8 cellular contexts compared by ENCODE assay signal in genomic region chr19:46634656-46635218, GRCh38. TPM values are rescaled to one million over a fixed set of nuclear protein-coding genes. Genes with fewer than 3 reads are reported as not detected.
A peak's percentile ranks its signal among the peaks of the same experiment; 100 is the strongest.
DNase-seq lines count a peak whose midpoint lies in the region; ATAC-seq, FAIRE-seq and TF ChIP-seq lines count a peak whose summit lies in the region.

No MANE protein-coding gene starts in this region.

- H3K9me2 ChIP-seq in MM.1S (replicated peaks; ENCODE audit: insufficient read depth, low read length) = no peaks in the 10 kb centered on the region

- H3K9ac ChIP-seq in MM.1S (ENCODE audit: low read length) = no peak overlapping the region
- H3K9ac ChIP-seq in astrocyte (ENCODE audit: low read length) = no peak overlapping the region
- no peak overlapping the region for H3K9ac ChIP-seq in muscle layer of colon (ENCODE audit: low read length)

- peak overlapping the region in 4 of 7 donors; percentile 4 to 73 (median 40) for H3K4me3 Mint-ChIP-seq in CD8-positive, alpha-beta memory T cell
- H3K4me3 Mint-ChIP-seq in astrocyte (ENCODE audit: unreplicated experiment) = peak overlapping the region; percentile 72

- TF ChIP-seq POLR2A in thyroid gland (IDR thresholded peaks at IDR 0.05) (no peak), body of pancreas (IDR thresholded peaks at IDR 0.05) (no peak)

- H3K27me3 ChIP-seq in CD8-positive, alpha-beta memory T cell (ENCODE audit: insufficient read depth, low read length, poor library complexity, severe bottlenecking) = no peaks in the 10 kb centered on the region
- H3K27me3 ChIP-seq in MM.1S (replicated peaks; ENCODE audit: insufficient read depth, low read length) (peaks cover 83% of the 10 kb centered on the region), astrocyte (ENCODE audit: insufficient read depth, low read length) (peaks cover 7% of the 10 kb centered on the region), muscle layer of colon (ENCODE audit: control insufficient read depth in 1 of 2, insufficient read depth in 2 of 2, low read length in 2 of 2) (no peaks in the 10 kb centered on the region), thyroid gland (peaks cover 15% of the 10 kb centered on the region), body of pancreas (no peaks in the 10 kb centered on the region)

- no peak for FAIRE-seq in astrocyte (lab: Jason Lieb, UNC)

- peaks cover 36% of the 10 kb centered on the region for H3K4me1 ChIP-seq in CD8-positive, alpha-beta memory T cell (ENCODE audit: insufficient read depth, low read length)
- H3K4me1 ChIP-seq in MM.1S (ENCODE audit: low read length) = peaks cover 16% of the 10 kb centered on the region
- peaks cover 29% of the 10 kb centered on the region for H3K4me1 ChIP-seq in astrocyte (ENCODE audit: insufficient read depth, low read length)
- H3K4me1 ChIP-seq in muscle layer of colon (ENCODE audit: insufficient read depth, low read length) = peaks cover 22% of the 10 kb centered on the region
- peaks cover 21 to 34% of the 10 kb centered on the region in 2 donors for H3K4me1 ChIP-seq in thyroid gland
- H3K4me1 ChIP-seq in body of pancreas = peaks cover 38% of the 10 kb centered on the region

- no peak for TF ChIP-seq CTCF in MM.1S (IDR thresholded peaks at IDR 0.05; ENCODE audit: low read length)
- TF ChIP-seq CTCF in astrocyte (IDR thresholded peaks at IDR 0.05; ENCODE audit: insufficient read depth, low read depth, low read length) = no peak
- TF ChIP-seq CTCF in thyroid gland (IDR thresholded peaks at IDR 0.05) = no peak
- TF ChIP-seq CTCF in body of pancreas (IDR thresholded peaks at IDR 0.05) = no peak

- no peaks in the 10 kb centered on the region for H3K9me3 ChIP-seq in CD8-positive, alpha-beta memory T cell (ENCODE audit: low read length)
- H3K9me3 ChIP-seq in MM.1S (replicated peaks; ENCODE audit: insufficient read depth, low read length) = no peaks in the 10 kb centered on the region
- H3K9me3 ChIP-seq in astrocyte (ENCODE audit: insufficient read depth, low read depth, low read length) = no peaks in the 10 kb centered on the region
- H3K9me3 ChIP-seq in muscle layer of colon (ENCODE audit: low read length) = no peaks in the 10 kb centered on the region
- no peaks in the 10 kb centered on the region for H3K9me3 ChIP-seq in thyroid gland
- H3K9me3 ChIP-seq in body of pancreas = no peaks in the 10 kb centered on the region

- no peaks in the 10 kb centered on the region for H3K79me2 ChIP-seq in MM.1S (ENCODE audit: low read length)
- H3K79me2 ChIP-seq in astrocyte (ENCODE audit: insufficient read depth, low read length) = no peaks in the 10 kb centered on the region

- intact Hi-C loops in thyroid gland (cut with DNase I) = no loop called here
- intact Hi-C loops in body of pancreas (cut with DNase I) = no loop called here

- POLR2A ChIA-PET in CD8-positive, alpha-beta memory T cell (lab: Charles Lee) = interaction anchor here (0.6 to 0.7 kb wide), 2 partner anchors 80 to 312 kb away, joined by 3 read pairs; no protein-coding TSS in a partner anchor

- H4K20me1 ChIP-seq in MM.1S (ENCODE audit: insufficient read depth, low read length) = no peaks in the 10 kb centered on the region
- H4K20me1 ChIP-seq in astrocyte (ENCODE audit: insufficient read depth, low read length) = no peaks in the 10 kb centered on the region

- 7 to 10% methylated on average over 23 of the region's 23 CpGs for WGBS in thyroid gland, 2 donors
- WGBS in body of pancreas, 2 donors = 4 to 7% methylated on average over 21 to 23 of the region's 23 CpGs

- DNase-seq in CD8-positive, alpha-beta memory T cell = no peak
- DNase-seq in MM.1S = no peak
- no peak for DNase-seq in astrocyte (ENCODE audit: low read depth)
- no peak for DNase-seq in thyroid gland
- DNase-seq in CD1c-positive myeloid dendritic cell (ENCODE audit: extremely low spot score) = no peak
- DNase-seq in body of pancreas = no peak

- H3F3A ChIP-seq in MM.1S (ENCODE audit: insufficient read depth, low read length) = peaks cover 7% of the 10 kb centered on the region

- H3K9me3 Mint-ChIP-seq in CD8-positive, alpha-beta memory T cell = no peaks in the 10 kb centered on the region
- peaks cover 2% of the 10 kb centered on the region for H3K9me3 Mint-ChIP-seq in astrocyte (ENCODE audit: unreplicated experiment)

- no peak overlapping the region for H3K27ac ChIP-seq in CD8-positive, alpha-beta memory T cell (ENCODE audit: low read depth, low read length)
- H3K27ac ChIP-seq in MM.1S (ENCODE audit: low read length) = no peak overlapping the region
- no peak overlapping the region for H3K27ac ChIP-seq in astrocyte (ENCODE audit: low read depth, low read length)
- no peak overlapping the region for H3K27ac ChIP-seq in muscle layer of colon (ENCODE audit: low read depth, low read length)
- H3K27ac ChIP-seq in thyroid gland = no peak overlapping the region
- no peak overlapping the region for H3K27ac ChIP-seq in body of pancreas

- no peak for ATAC-seq in GM21576 (IDR thresholded peaks at IDR 0.05; ENCODE audit: unreplicated experiment)
- ATAC-seq in body of pancreas = no peak

- CTCF ChIA-PET in CD8-positive, alpha-beta memory T cell (lab: Charles Lee) = interaction anchor here (2.1 kb wide), 1 partner anchor 27 kb away, joined by 7 read pairs; the partner anchor contains the start of gene DACT3

- H2AFZ ChIP-seq in MM.1S (ENCODE audit: low read length) (no peak overlapping the region), astrocyte (ENCODE audit: low read depth, low read length) (peak overlapping the region; percentile 41)

- H3K4me2 ChIP-seq in MM.1S (ENCODE audit: low read depth, low read length) (peak overlapping the region; percentile 41; the same call in 1 of the 2 replicates), astrocyte (ENCODE audit: low read length) (peak overlapping the region; percentile 75)

- H3K27ac Mint-ChIP-seq in CD8-positive, alpha-beta memory T cell = peak overlapping the region in 5 of 8 donors; percentile 19 to 84 (median 36)
- no peak overlapping the region for H3K27ac Mint-ChIP-seq in astrocyte (ENCODE audit: unreplicated experiment)

- no peaks in the 10 kb centered on the region for H3K36me3 Mint-ChIP-seq in CD8-positive, alpha-beta memory T cell
- H3K36me3 Mint-ChIP-seq in astrocyte (ENCODE audit: low read depth, unreplicated experiment) = no peaks in the 10 kb centered on the region

- no peak overlapping the region for H3K4me3 ChIP-seq in CD8-positive, alpha-beta memory T cell (ENCODE audit: low read length)
- H3K4me3 ChIP-seq in MM.1S (ENCODE audit: low read length) (peak overlapping the region; percentile 31; the same call in 1 of the 2 replicates), astrocyte (ENCODE audit: insufficient read depth, low read depth, low read length) (no peak overlapping the region), muscle layer of colon (ENCODE audit: low read depth in 1 of 2, low read length in 2 of 2) (peak overlapping the region; percentile 27 to 41), thyroid gland (replicated peaks in 1 of 3) (no peak overlapping the region), body of pancreas (no peak overlapping the region)

- H3K4me1 Mint-ChIP-seq in CD8-positive, alpha-beta memory T cell = peaks cover 15 to 24% (median 21%) of the 10 kb centered on the region in 3 donors
- peaks cover 15% of the 10 kb centered on the region for H3K4me1 Mint-ChIP-seq in astrocyte (ENCODE audit: low read depth, unreplicated experiment)

- H3K27me3 Mint-ChIP-seq in CD8-positive, alpha-beta memory T cell = peaks cover 13 to 34% of the 10 kb centered on the region in 2 donors
- H3K27me3 Mint-ChIP-seq in astrocyte (ENCODE audit: low read depth, unreplicated experiment) = peaks cover 8% of the 10 kb centered on the region

- no peaks in the 10 kb centered on the region for H3K36me3 ChIP-seq in CD8-positive, alpha-beta memory T cell (ENCODE audit: insufficient read depth, low read length)
- no peaks in the 10 kb centered on the region for H3K36me3 ChIP-seq in MM.1S (replicated peaks; ENCODE audit: insufficient read depth, low read length)
- H3K36me3 ChIP-seq in astrocyte (ENCODE audit: insufficient read depth, low read length) = no peaks in the 10 kb centered on the region
- H3K36me3 ChIP-seq in muscle layer of colon (ENCODE audit: insufficient read depth, low read length) = no peaks in the 10 kb centered on the region
- H3K36me3 ChIP-seq in thyroid gland = no peaks in the 10 kb centered on the region
- no peaks in the 10 kb centered on the region for H3K36me3 ChIP-seq in body of pancreas (replicated peaks in 1 of 2; ENCODE audit: insufficient read depth in 1 of 2, low read depth in 2 of 2)

RNA-seq across cellular contexts. Expression of gene GNG8, which starts 1.3 kb away (rescaled TPM):
- total RNA-seq in CD8-positive, alpha-beta memory T cell = 1 to 10 TPM; 9.0 TPM
- not detected for polyA plus RNA-seq in CD8-positive, alpha-beta memory T cell
- total RNA-seq in astrocyte (not detected in 2 replicates), thyroid gland (not detected), body of pancreas (not detected)

RNA-seq across cellular contexts. Expression of gene PTGIR, which starts 9.8 kb away (rescaled TPM):
- 10 to 100 TPM; 17.7 to 18.4 TPM for total RNA-seq in CD8-positive, alpha-beta memory T cell
- polyA plus RNA-seq in CD8-positive, alpha-beta memory T cell = not detected
- 0.50 and 0.52 TPM in 2 replicates for total RNA-seq in astrocyte
- 10 to 100 TPM in 2 of 4 donors, 1 to 10 TPM in 2; 9.0 to 21.9 (median 12.7) TPM for total RNA-seq in thyroid gland
- total RNA-seq in body of pancreas = 1 to 10 TPM; 5.3 to 9.6 TPM

RNA-seq across cellular contexts. Expression of gene DACT3, which starts 26.2 kb away (rescaled TPM):
- total RNA-seq in CD8-positive, alpha-beta memory T cell = 1 to 10 TPM; 2.5 TPM
- polyA plus RNA-seq in CD8-positive, alpha-beta memory T cell = not detected
- total RNA-seq in astrocyte (19.8 and 27.7 TPM in 2 replicates), thyroid gland (1 to 10 TPM; 1.7 to 3.2 (median 2.7) TPM), body of pancreas (1 to 10 TPM in 1 of 2 donors, under 1 TPM in 1; 0.99 to 4.4 TPM)

RNA-seq across cellular contexts. Expression of gene CALM3, which starts 33.6 kb away (rescaled TPM):
- 100 to 1,000 TPM; 465 to 493 TPM for total RNA-seq in CD8-positive, alpha-beta memory T cell
- 168 TPM for polyA plus RNA-seq in CD8-positive, alpha-beta memory T cell
- total RNA-seq in astrocyte = 334 and 343 TPM in 2 replicates
- total RNA-seq in thyroid gland = 100 to 1,000 TPM; 108 to 190 (median 155) TPM
- 10 to 100 TPM; 70.5 to 79.6 TPM for total RNA-seq in body of pancreas

Comparison
In these comparisons a context has a peak if more than half of its experiments do, and no peak if none do; other contexts are left out.
1. H3K4me3 ChIP-seq: peak in MM.1S (single experiment) and muscle layer of colon (2 of 2); none in CD8-positive, alpha-beta memory T cell (single experiment), astrocyte (single experiment), thyroid gland (0 of 3) and body of pancreas (0 of 2).